38 cellular contexts compared by ENCODE assay signal in genomic region chr11:81301426-81301825, GRCh38.
"Had no signal": no experiment of that assay in that cellular context is flagged by ENCODE, and none has a peak within 500 bp of the region (broad histone marks: within the 10 kb centered on the region; RNA-seq: fewer than 3 reads in every experiment).

No MANE protein-coding gene starts in this region.

- H3K9me3 ChIP-seq: MG63, Peyer's patch, SJSA1 had no signal

- H3K27me3 ChIP-seq: MG63, Peyer's patch, SJSA1 had no signal

- H3K36me3 Mint-ChIP-seq: activated CD8-positive, alpha-beta memory T cell treated with anti-CD3 and anti-CD28 coated beads, Interleukin-2, amount 10 ng/mL, durations not matched to agents 7 days and 5 days; activated naive CD4-positive, alpha-beta T cell treated with anti-CD3 and anti-CD28 coated beads, Interleukin-2, amount 10 ng/mL, durations not matched to agents 7 days and 5 days; activated naive CD8-positive, alpha-beta T cell; brain; T-cell had no signal

- H3K27ac ChIP-seq: Peyer's patch, SJSA1, VCaP had no signal

- H3K4me3 ChIP-seq: MG63, Peyer's patch, SJSA1 had no signal

- H3K36me3 ChIP-seq: MG63, Peyer's patch, SJSA1 had no signal

- DNase-seq: activated CD4-positive, alpha-beta memory T cell treated with anti-CD3 and anti-CD28 coated beads, Interleukin-2, amount 10 ng/mL, durations not matched to agents 7 days and 5 days; activated CD4-positive, alpha-beta T cell treated with anti-CD3 and anti-CD28 coated beads for 1 hour; activated CD4-positive, alpha-beta T cell treated with anti-CD3 and anti-CD28 coated beads for 48 hours; activated CD4-positive, CD25-positive, alpha-beta regulatory T cell; activated CD8-positive, alpha-beta memory T cell treated with anti-CD3 and anti-CD28 coated beads for 24 hours; activated CD8-positive, alpha-beta memory T cell treated with anti-CD3 and anti-CD28 coated beads, Interleukin-2, amount 10 ng/mL, durations not matched to agents 7 days and 5 days; activated CD8-positive, alpha-beta memory T cell treated with anti-CD3 and anti-CD28 coated beads, Interleukin-2, amount 50 U/mL, for 48 hours; activated effector memory CD4-positive, alpha-beta T cell treated with Interleukin-2 at 50 U/mL for 16 hours; activated naive CD4-positive, alpha-beta T cell treated with anti-CD3 and anti-CD28 coated beads, Interleukin-2, amount 10 ng/mL, durations not matched to agents 7 days and 5 days; activated naive CD8-positive, alpha-beta T cell treated with anti-CD3 and anti-CD28 coated beads, Interleukin-2, amount 50 U/mL, for 24 hours; activated T-cell treated with anti-CD3 and anti-CD28 coated beads, Interleukin-2, amount 50 U/mL, for 48 hours; anterior cingulate cortex; caudate nucleus; cerebellar nuclear complex; cortex of kidney; Kasumi-1; KG1; MG63; NCI-H1048; NCI-H146; NCI-H187; NCI-H2029 treated with DMSO at 0.1 percent for 48 hours; NCI-H2107; NCI-H345; NCI-H524 treated with DMSO at 0.1 percent for 48 hours; NCI-H748 treated with DMSO at 0.1 percent for 48 hours; NK-92 treated with Interleukin-12 subunit alpha and Interleukin-12 subunit beta, amount 100 ng/mL, for 24 hours; PC-3; Peyer's patch; RPMI8226; SHP77 treated with DMSO at 0.1 percent for 48 hours; T-cell; T-helper 17 cell had no signal

- H3K4me3 Mint-ChIP-seq: activated CD4-positive, alpha-beta memory T cell treated with anti-CD3 and anti-CD28 coated beads, Interleukin-2, amount 10 ng/mL, durations not matched to agents 7 days and 5 days; activated CD8-positive, alpha-beta memory T cell treated with anti-CD3 and anti-CD28 coated beads, Interleukin-2, amount 10 ng/mL, durations not matched to agents 7 days and 5 days; activated naive CD4-positive, alpha-beta T cell treated with anti-CD3 and anti-CD28 coated beads, Interleukin-2, amount 10 ng/mL, durations not matched to agents 7 days and 5 days; activated naive CD8-positive, alpha-beta T cell; activated naive CD8-positive, alpha-beta T cell treated with anti-CD3 and anti-CD28 coated beads, Interleukin-2, amount 50 U/mL, for 24 hours; brain; T-cell; T-helper 17 cell had no signal

- ATAC-seq: activated CD8-positive, alpha-beta memory T cell treated with anti-CD3 and anti-CD28 coated beads, Interleukin-2, amount 10 ng/mL, durations not matched to agents 7 days and 5 days; activated naive CD8-positive, alpha-beta T cell treated with anti-CD3 and anti-CD28 coated beads, Interleukin-2, amount 50 U/mL, for 24 hours; PC-3; SK-N-SH treated with all-trans-retinoic acid at 6 μM for 48 hours; T-cell; T-helper 17 cell had no signal

- H3K4me1 Mint-ChIP-seq: activated CD4-positive, alpha-beta memory T cell treated with anti-CD3 and anti-CD28 coated beads, Interleukin-2, amount 10 ng/mL, durations not matched to agents 7 days and 5 days; activated CD8-positive, alpha-beta memory T cell treated with anti-CD3 and anti-CD28 coated beads, Interleukin-2, amount 10 ng/mL, durations not matched to agents 7 days and 5 days; activated naive CD4-positive, alpha-beta T cell treated with anti-CD3 and anti-CD28 coated beads, Interleukin-2, amount 10 ng/mL, durations not matched to agents 7 days and 5 days; activated naive CD8-positive, alpha-beta T cell treated with anti-CD3 and anti-CD28 coated beads, Interleukin-2, amount 50 U/mL, for 24 hours; brain; T-cell; T-helper 17 cell had no signal

- H3K27me3 Mint-ChIP-seq: activated CD4-positive, alpha-beta memory T cell treated with anti-CD3 and anti-CD28 coated beads, Interleukin-2, amount 10 ng/mL, durations not matched to agents 7 days and 5 days; activated CD8-positive, alpha-beta memory T cell treated with anti-CD3 and anti-CD28 coated beads, Interleukin-2, amount 10 ng/mL, durations not matched to agents 7 days and 5 days; activated naive CD4-positive, alpha-beta T cell treated with anti-CD3 and anti-CD28 coated beads, Interleukin-2, amount 10 ng/mL, durations not matched to agents 7 days and 5 days; activated naive CD8-positive, alpha-beta T cell; activated naive CD8-positive, alpha-beta T cell treated with anti-CD3 and anti-CD28 coated beads, Interleukin-2, amount 50 U/mL, for 24 hours; brain; T-cell; T-helper 17 cell had no signal

- H3K9me3 Mint-ChIP-seq: brain had no signal

- H3K27ac Mint-ChIP-seq: activated CD4-positive, alpha-beta memory T cell treated with anti-CD3 and anti-CD28 coated beads, Interleukin-2, amount 10 ng/mL, durations not matched to agents 7 days and 5 days; activated CD8-positive, alpha-beta memory T cell treated with anti-CD3 and anti-CD28 coated beads, Interleukin-2, amount 10 ng/mL, durations not matched to agents 7 days and 5 days; activated naive CD4-positive, alpha-beta T cell treated with anti-CD3 and anti-CD28 coated beads, Interleukin-2, amount 10 ng/mL, durations not matched to agents 7 days and 5 days; activated naive CD8-positive, alpha-beta T cell; activated naive CD8-positive, alpha-beta T cell treated with anti-CD3 and anti-CD28 coated beads, Interleukin-2, amount 50 U/mL, for 24 hours; brain; T-cell; T-helper 17 cell had no signal
